In the genomic region with DNA sequence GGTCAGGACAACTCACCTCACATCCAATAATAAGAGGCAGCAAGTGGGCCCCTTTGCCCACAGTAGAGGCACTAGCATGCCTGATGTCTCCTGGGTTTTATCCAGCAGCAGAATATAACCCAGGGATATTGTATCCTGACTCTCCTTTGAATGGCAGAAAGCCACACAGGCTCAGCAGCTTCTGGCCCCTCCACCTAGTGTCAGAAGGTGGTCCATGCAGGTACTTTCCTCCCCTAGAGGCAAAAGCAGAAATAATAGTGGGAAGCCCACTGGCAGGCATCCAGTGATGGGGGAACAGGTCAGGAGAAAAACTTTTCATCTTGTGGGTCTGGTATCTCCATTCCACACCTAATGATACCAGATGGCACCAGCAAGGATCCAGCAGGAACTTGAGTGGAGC, we compare ENCODE assay signal across 1 cellular context.
TF ChIP-seq lines count a peak whose summit lies in the region.

No MANE protein-coding gene starts in this region.

TF ChIP-seq in HepG2, 621 proteins besides CTCF, POLR2A, EP300 and RAD21 (continued from another document):
- TF ChIP-seq, protein P1, sequence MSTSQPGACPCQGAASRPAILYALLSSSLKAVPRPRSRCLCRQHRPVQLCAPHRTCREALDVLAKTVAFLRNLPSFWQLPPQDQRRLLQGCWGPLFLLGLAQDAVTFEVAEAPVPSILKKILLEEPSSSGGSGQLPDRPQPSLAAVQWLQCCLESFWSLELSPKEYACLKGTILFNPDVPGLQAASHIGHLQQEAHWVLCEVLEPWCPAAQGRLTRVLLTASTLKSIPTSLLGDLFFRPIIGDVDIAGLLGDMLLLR (CRISPR knock-in tag; IDR thresholded peaks at IDR 0.05) = no peak
- no peak for TF ChIP-seq ZNF557 (CRISPR knock-in tag; IDR thresholded peaks at IDR 0.05)
- no peak for TF ChIP-seq GMEB1 (CRISPR knock-in tag; IDR thresholded peaks at IDR 0.05; ENCODE audit: borderline replicate concordance)
- TF ChIP-seq, protein P2, sequence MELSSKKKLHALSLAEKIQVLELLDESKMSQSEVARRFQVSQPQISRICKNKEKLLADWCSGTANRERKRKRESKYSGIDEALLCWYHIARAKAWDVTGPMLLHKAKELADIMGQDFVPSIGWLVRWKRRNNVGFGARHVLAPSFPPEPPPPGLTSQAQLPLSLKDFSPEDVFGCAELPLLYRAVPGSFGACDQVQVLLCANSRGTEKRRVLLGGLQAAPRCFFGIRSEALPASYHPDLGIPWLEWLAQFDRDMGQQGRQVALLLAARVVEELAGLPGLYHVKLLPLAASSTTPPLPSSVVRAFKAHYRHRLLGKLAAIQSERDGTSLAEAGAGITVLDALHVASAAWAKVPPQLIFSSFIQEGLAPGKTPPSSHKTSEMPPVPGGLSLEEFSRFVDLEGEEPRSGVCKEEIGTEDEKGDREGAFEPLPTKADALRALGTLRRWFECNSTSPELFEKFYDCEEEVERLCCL (CRISPR knock-in tag; IDR thresholded peaks at IDR 0.05; ENCODE audit: borderline replicate concordance) = no peak
- no peak for TF ChIP-seq ZNF704 (CRISPR knock-in tag; IDR thresholded peaks at IDR 0.05; ENCODE audit: borderline replicate concordance)
- TF ChIP-seq ZNF552 (CRISPR knock-in tag; IDR thresholded peaks at IDR 0.05; ENCODE audit: borderline replicate concordance) = no peak
- no peak for TF ChIP-seq ZNF800 (CRISPR knock-in tag; IDR thresholded peaks at IDR 0.05)
- TF ChIP-seq ZNF317 (CRISPR knock-in tag; IDR thresholded peaks at IDR 0.05) = no peak
- TF ChIP-seq NFE2 (CRISPR knock-in tag; IDR thresholded peaks at IDR 0.05) = no peak
- TF ChIP-seq PLRG1 (conservative IDR thresholded peaks at IDR 0.05) = no peak
- no peak for TF ChIP-seq FOXA1 (IDR thresholded peaks at IDR 0.05)
- no peak for TF ChIP-seq FOXA1 (CRISPR knock-in tag; IDR thresholded peaks at IDR 0.05)
